2 cellular contexts compared by ENCODE assay signal in the genomic region with DNA sequence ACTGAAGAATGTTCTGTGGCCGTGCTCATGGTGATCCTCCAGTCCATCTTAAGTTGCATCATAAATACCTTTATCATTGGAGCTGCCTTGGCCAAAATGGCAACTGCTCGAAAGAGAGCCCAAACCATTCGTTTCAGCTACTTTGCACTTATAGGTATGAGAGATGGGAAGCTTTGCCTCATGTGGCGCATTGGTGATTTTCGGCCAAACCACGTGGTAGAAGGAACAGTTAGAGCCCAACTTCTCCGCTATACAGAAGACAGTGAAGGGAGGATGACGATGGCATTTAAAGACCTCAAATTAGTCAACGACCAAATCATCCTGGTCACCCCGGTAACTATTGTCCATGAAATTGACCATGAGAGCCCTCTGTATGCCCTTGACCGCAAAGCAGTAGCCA.
TF ChIP-seq lines count a peak whose summit lies in the region.

No MANE protein-coding gene starts in this region.

TF ChIP-seq in HepG2, 621 proteins besides CTCF, POLR2A, EP300 and RAD21:
- TF ChIP-seq ATF4 (CRISPR knock-in tag; IDR thresholded peaks at IDR 0.05) (no peak), MNT (IDR thresholded peaks at IDR 0.05) (peak; percentile 93)

TF ChIP-seq in K562, 482 proteins besides CTCF, POLR2A, EP300 and RAD21:
- TF ChIP-seq SIRT6 (IDR thresholded peaks at IDR 0.05; ENCODE audit: low read depth, low read length) (no peak), CEBPG (CRISPR knock-in tag; IDR thresholded peaks at IDR 0.05) (0 out of 2 replicates have a peak, but pooled peaks have one; percentile 31), CEBPG (tag; conservative IDR thresholded peaks at IDR 0.05 in 1 of 2, IDR thresholded peaks at IDR 0.05 in 1 of 2) (no peak)
TF ChIP-seq in K562: peak in this region for 1.
